9 cellular contexts compared by ENCODE assay signal in genomic region chr4:153651041-153651960, GRCh38. TPM values are rescaled to one million over a fixed set of nuclear protein-coding genes. Genes with fewer than 3 reads are reported as not detected.
DNase-seq lines count a peak whose midpoint lies in the region; ATAC-seq, FAIRE-seq and TF ChIP-seq lines count a peak whose summit lies in the region.
"Had no signal": no experiment of that assay in that cellular context is flagged by ENCODE, and none has a peak within 500 bp of the region (broad histone marks: within the 10 kb centered on the region; RNA-seq: fewer than 3 reads in every experiment).

No MANE protein-coding gene starts in this region.

- no peaks in the 10 kb centered on the region for H3K9me3 ChIP-seq in small intestine (ENCODE audit: control insufficient read depth, low read depth)

- H3K27ac Mint-ChIP-seq in activated CD8-positive, alpha-beta T cell treated with anti-CD3 and anti-CD28 coated beads for 36 hours = peak overlapping the region; percentile 82

- intact Hi-C loops in activated CD8-positive, alpha-beta T cell treated with anti-CD3 and anti-CD28 coated beads for 36 hours (cut with micrococcal nuclease) = no loop called here

- ATAC-seq in activated CD8-positive, alpha-beta T cell treated with anti-CD3 and anti-CD28 coated beads for 36 hours = peak; percentile 97

- DNase-seq in MV-4-11 (lab: John Stamatoyannopoulos, UW) (peak; percentile 98), epithelial cell of prostate (ENCODE audit: low read depth, low spot score) (no peak), small intestine (peak; percentile 18), iPS-NIHi11 (ENCODE audit: low spot score) (no peak), HK-2 (ENCODE audit: unreplicated experiment) (no peak), NCI-H2029 (lab: John Stamatoyannopoulos, UW) (no peak), NCI-H2196 treated with DMSO at 0.1 percent for 48 hours (lab: John Stamatoyannopoulos, UW; ENCODE audit: unreplicated experiment) (no peak)
- peak; percentile 76 for DNase-seq in activated CD8-positive, alpha-beta T cell treated with anti-CD3 and anti-CD28 coated beads for 36 hours

- TF ChIP-seq CTCF in activated CD8-positive, alpha-beta T cell treated with anti-CD3 and anti-CD28 coated beads for 36 hours (IDR thresholded peaks at IDR 0.05) = no peak

- no peak overlapping the region for H3K4me3 Mint-ChIP-seq in activated CD8-positive, alpha-beta T cell treated with anti-CD3 and anti-CD28 coated beads for 36 hours

- no peaks in the 10 kb centered on the region for H3K27me3 ChIP-seq in small intestine (ENCODE audit: control insufficient read depth in 2 of 2, insufficient read depth in 2 of 2, low read length in 2 of 2)

- POLR2A ChIA-PET in activated CD8-positive, alpha-beta T cell treated with anti-CD3 and anti-CD28 coated beads for 36 hours (lab: Charles Lee) = interaction anchor here (0.6 to 1.2 kb wide), 2 partner anchors 8 to 117 kb away, joined by 3 read pairs; no protein-coding TSS in a partner anchor

- peaks cover 26% of the 10 kb centered on the region for H3K4me1 Mint-ChIP-seq in activated CD8-positive, alpha-beta T cell treated with anti-CD3 and anti-CD28 coated beads for 36 hours (ENCODE audit: low read depth)

- H3K36me3 Mint-ChIP-seq in activated CD8-positive, alpha-beta T cell treated with anti-CD3 and anti-CD28 coated beads for 36 hours (ENCODE audit: low read depth) = no peaks in the 10 kb centered on the region

- WGBS in small intestine, 3 donors = 66 to 75% (median 68%) methylated on average over 10 of the region's 10 CpGs

- no peaks in the 10 kb centered on the region for H3K36me3 ChIP-seq in small intestine (ENCODE audit: control insufficient read depth in 2 of 2, insufficient read depth in 2 of 2, low read length in 2 of 2)

- H3K9me3 Mint-ChIP-seq in activated CD8-positive, alpha-beta T cell treated with anti-CD3 and anti-CD28 coated beads for 36 hours = no peaks in the 10 kb centered on the region

- H3K4me3 ChIP-seq in small intestine (ENCODE audit: low read depth in 1 of 2, low read length in 2 of 2) = no peak overlapping the region

- peak overlapping the region; percentile 67 for H3K27ac ChIP-seq in epithelial cell of prostate
- peak overlapping the region in 1 of 2 donors; percentile 56 for H3K27ac ChIP-seq in small intestine (ENCODE audit: low read depth in 1 of 2, low read length in 1 of 2)
- H3K27ac ChIP-seq: KMS-11 had no signal

- peaks cover 4% of the 10 kb centered on the region for H3K27me3 Mint-ChIP-seq in activated CD8-positive, alpha-beta T cell treated with anti-CD3 and anti-CD28 coated beads for 36 hours

- FAIRE-seq in small intestine (lab: Jason Lieb, UNC) = no peak

- no peaks in the 10 kb centered on the region for H3K4me1 ChIP-seq in small intestine (ENCODE audit: control insufficient read depth in 2 of 2, insufficient read depth in 1 of 2, low read depth in 1 of 2, low read length in 1 of 2)

- CTCF ChIA-PET in activated CD8-positive, alpha-beta T cell treated with anti-CD3 and anti-CD28 coated beads for 36 hours (lab: Charles Lee) = interaction anchor here (0.6 to 5.5 kb wide), 3 partner anchors 8 to 307 kb away, joined by 4 to 48 read pairs (median 7); partner anchors contain the start of gene MND1

RNA-seq across cellular contexts. Expression of gene TLR2, which starts 32.8 kb away (rescaled TPM):
- 1 to 10 TPM in 1 of 2 experiments, under 1 TPM in 1; 0.56 to 1.8 TPM for total RNA-seq in activated CD8-positive, alpha-beta T cell treated with anti-CD3 and anti-CD28 coated beads for 36 hours
- 1 to 10 TPM; 1.4 to 4.6 (median 1.6) TPM for polyA plus RNA-seq in small intestine

Comparison
In these comparisons a context has a peak if more than half of its experiments do, and no peak if none do; other contexts are left out.
1. DNase-seq: peak in MV-4-11 (single experiment), activated CD8-positive, alpha-beta T cell treated with anti-CD3 and anti-CD28 coated beads for 36 hours (single experiment) and small intestine (single experiment); none in epithelial cell of prostate (single experiment), iPS-NIHi11 (single experiment), HK-2 (single experiment), NCI-H2029 (single experiment) and NCI-H2196 treated with DMSO at 0.1 percent for 48 hours (single experiment).